In genomic region chr4:123350726-123351125, GRCh38 we compare ENCODE assay signal across 2 cellular contexts.
TF ChIP-seq lines count a peak whose summit lies in the region.

No MANE protein-coding gene starts in this region.

TF ChIP-seq in HCT116, 20 proteins besides CTCF, POLR2A, EP300 and RAD21:
- TF ChIP-seq FOSL1 (IDR thresholded peaks at IDR 0.05; ENCODE audit: low read depth), result no peak
- no peak for TF ChIP-seq CBX3 (IDR thresholded peaks at IDR 0.05; ENCODE audit: low read depth)
- TF ChIP-seq, protein P1, sequence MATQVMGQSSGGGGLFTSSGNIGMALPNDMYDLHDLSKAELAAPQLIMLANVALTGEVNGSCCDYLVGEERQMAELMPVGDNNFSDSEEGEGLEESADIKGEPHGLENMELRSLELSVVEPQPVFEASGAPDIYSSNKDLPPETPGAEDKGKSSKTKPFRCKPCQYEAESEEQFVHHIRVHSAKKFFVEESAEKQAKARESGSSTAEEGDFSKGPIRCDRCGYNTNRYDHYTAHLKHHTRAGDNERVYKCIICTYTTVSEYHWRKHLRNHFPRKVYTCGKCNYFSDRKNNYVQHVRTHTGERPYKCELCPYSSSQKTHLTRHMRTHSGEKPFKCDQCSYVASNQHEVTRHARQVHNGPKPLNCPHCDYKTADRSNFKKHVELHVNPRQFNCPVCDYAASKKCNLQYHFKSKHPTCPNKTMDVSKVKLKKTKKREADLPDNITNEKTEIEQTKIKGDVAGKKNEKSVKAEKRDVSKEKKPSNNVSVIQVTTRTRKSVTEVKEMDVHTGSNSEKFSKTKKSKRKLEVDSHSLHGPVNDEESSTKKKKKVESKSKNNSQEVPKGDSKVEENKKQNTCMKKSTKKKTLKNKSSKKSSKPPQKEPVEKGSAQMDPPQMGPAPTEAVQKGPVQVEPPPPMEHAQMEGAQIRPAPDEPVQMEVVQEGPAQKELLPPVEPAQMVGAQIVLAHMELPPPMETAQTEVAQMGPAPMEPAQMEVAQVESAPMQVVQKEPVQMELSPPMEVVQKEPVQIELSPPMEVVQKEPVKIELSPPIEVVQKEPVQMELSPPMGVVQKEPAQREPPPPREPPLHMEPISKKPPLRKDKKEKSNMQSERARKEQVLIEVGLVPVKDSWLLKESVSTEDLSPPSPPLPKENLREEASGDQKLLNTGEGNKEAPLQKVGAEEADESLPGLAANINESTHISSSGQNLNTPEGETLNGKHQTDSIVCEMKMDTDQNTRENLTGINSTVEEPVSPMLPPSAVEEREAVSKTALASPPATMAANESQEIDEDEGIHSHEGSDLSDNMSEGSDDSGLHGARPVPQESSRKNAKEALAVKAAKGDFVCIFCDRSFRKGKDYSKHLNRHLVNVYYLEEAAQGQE (IDR thresholded peaks at IDR 0.05; ENCODE audit: low read depth), result no peak
- no peak for TF ChIP-seq CEBPB (IDR thresholded peaks at IDR 0.05; ENCODE audit: low read depth)
- no peak for TF ChIP-seq SP1 (IDR thresholded peaks at IDR 0.05; ENCODE audit: low read depth)
- TF ChIP-seq EZH2phosphoT487 (IDR thresholded peaks at IDR 0.05; ENCODE audit: borderline replicate concordance), result no peak
- no peak for TF ChIP-seq SIN3A (IDR thresholded peaks at IDR 0.05; ENCODE audit: low read depth)

TF ChIP-seq in K562, 482 proteins besides CTCF, POLR2A, EP300 and RAD21:
- TF ChIP-seq NFYB (IDR thresholded peaks at IDR 0.05; ENCODE audit: extremely low read depth, insufficient read length), result no peak
- no peak for TF ChIP-seq CHAMP1 (IDR thresholded peaks at IDR 0.05)
- TF ChIP-seq NONO (IDR thresholded peaks at IDR 0.05; ENCODE audit: low read depth in 2 of 2, low read length in 1 of 2), result no peak
